In genomic region chr5:97498657-97499056, GRCh38 we compare ENCODE assay signal across 22 cellular contexts.
DNase-seq lines count a peak whose midpoint lies in the region; ATAC-seq and TF ChIP-seq lines count a peak whose summit lies in the region.
"Had no signal": no experiment of that assay in that cellular context is flagged by ENCODE, and none has a peak within 500 bp of the region (broad histone marks: within the 10 kb centered on the region; RNA-seq: fewer than 3 reads in every experiment).

No MANE protein-coding gene starts in this region.

- TF ChIP-seq POLR2A in esophagus muscularis mucosa (IDR thresholded peaks at IDR 0.05; ENCODE audit: low read depth): no peak

- no peaks in the 10 kb centered on the region for H3K9me3 ChIP-seq in right cardiac atrium (ENCODE audit: control insufficient read depth, low read length)
- no peaks in the 10 kb centered on the region for H3K9me3 ChIP-seq in esophagus muscularis mucosa
- H3K9me3 ChIP-seq: BE2C, BLaER1 had no signal

- no peaks in the 10 kb centered on the region for H3K36me3 ChIP-seq in esophagus muscularis mucosa
- H3K36me3 ChIP-seq: BE2C, BLaER1 had no signal

- 51% methylated on average over 1 of the region's 1 CpG for WGBS in right cardiac atrium
- WGBS in esophagus muscularis mucosa: 23% methylated on average over 1 of the region's 1 CpG

- H3K4me1 ChIP-seq in right cardiac atrium (ENCODE audit: control insufficient read depth, insufficient read depth, low read length) (peaks cover 2% of the 10 kb centered on the region), esophagus muscularis mucosa (peaks cover 0 to 68% (median 61%) of the 10 kb centered on the region in 4 donors)
- H3K4me1 ChIP-seq: BE2C, BLaER1 had no signal

- TF ChIP-seq CTCF in esophagus muscularis mucosa (IDR thresholded peaks at IDR 0.05): no peak

- TF ChIP-seq EP300 in esophagus muscularis mucosa (IDR thresholded peaks at IDR 0.05): no peak

- ATAC-seq in right cardiac atrium (peak; percentile 77 to 88), GM21723 (IDR thresholded peaks at IDR 0.05; ENCODE audit: unreplicated experiment) (no peak)
- ATAC-seq: GM12878 had no signal

- H3K27me3 ChIP-seq in right cardiac atrium (ENCODE audit: control insufficient read depth, insufficient read depth) (no peaks in the 10 kb centered on the region), esophagus muscularis mucosa (no peaks in the 10 kb centered on the region)
- H3K27me3 ChIP-seq: BE2C, BLaER1 had no signal

- no peak overlapping the region for H3K4me3 ChIP-seq in right cardiac atrium (ENCODE audit: low read length)
- H3K4me3 ChIP-seq in esophagus muscularis mucosa: no peak overlapping the region
- H3K4me3 ChIP-seq: BLaER1, GM12878 had no signal

- intact Hi-C loops in right cardiac atrium (cut with DNase I): no loop called here
- intact Hi-C loops in cardiac septum (cut with DNase I): no loop called here
- intact Hi-C loops in esophagus muscularis mucosa (cut with DNase I): no loop called here

- DNase-seq in right cardiac atrium: peak in 2 of 3 donors; percentile 33 to 59
- DNase-seq in cardiac septum (ENCODE audit: low spot score): no peak
- DNase-seq in esophagus muscularis mucosa (ENCODE audit: extremely low spot score): no peak
- no peak for DNase-seq in activated CD8-positive, alpha-beta memory T cell treated with anti-CD3 and anti-CD28 coated beads for 24 hours
- DNase-seq: 8988T; ACHN; BE2C; C1 segment of cervical spinal cord; CD4-positive, alpha-beta memory T cell; CD4-positive, CD25-positive, alpha-beta regulatory T cell; CD8-positive, alpha-beta memory T cell; COR-L47; DMS 273 treated with DMSO at 0.1 percent for 48 hours; DMS153; DMS53; DMS79; DND-41; EL; GDM1 had no signal

- no peak overlapping the region for H3K27ac ChIP-seq in right cardiac atrium (ENCODE audit: low read length)
- H3K27ac ChIP-seq in esophagus muscularis mucosa (replicated peaks in 1 of 4): peak overlapping the region; percentile 80 to 87 (median 85)
- H3K27ac ChIP-seq: BLaER1 had no signal

Comparison
In these comparisons a context has a peak if more than half of its experiments do, and no peak if none do; other contexts are left out.
1. DNase-seq: peak in right cardiac atrium (2 of 3); none in cardiac septum (single experiment), esophagus muscularis mucosa (single experiment) and activated CD8-positive, alpha-beta memory T cell treated with anti-CD3 and anti-CD28 coated beads for 24 hours (single experiment).